8 cellular contexts compared by ENCODE assay signal in the genomic region with DNA sequence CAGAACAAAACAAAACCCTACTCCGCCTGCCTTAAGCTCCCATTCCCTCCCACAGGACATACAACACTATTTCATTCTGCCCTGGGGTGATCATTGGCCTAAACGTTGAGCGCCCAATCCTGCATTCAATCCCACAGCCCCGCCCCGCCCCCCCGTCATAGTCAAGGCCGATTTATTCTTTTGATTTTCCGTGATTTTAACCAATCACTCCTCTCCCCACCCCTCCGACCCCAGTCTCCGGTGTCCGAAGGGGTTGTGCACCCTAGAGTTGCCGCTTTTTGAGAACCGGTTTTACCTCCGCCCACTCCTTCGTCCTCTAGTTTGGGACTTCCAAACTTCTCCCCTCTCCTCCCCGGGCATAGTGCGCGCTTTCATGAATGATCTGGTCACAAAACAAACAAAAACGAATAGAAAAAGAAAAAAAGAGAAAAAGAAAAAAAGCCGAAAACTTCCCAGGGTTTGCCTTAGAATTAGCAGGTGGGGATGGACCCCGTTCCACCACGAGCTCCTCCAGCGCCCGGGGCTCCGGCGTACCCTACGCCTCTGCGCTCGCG. TPM values are rescaled to one million over a fixed set of nuclear protein-coding genes. Genes with fewer than 3 reads are reported as not detected.
DNase-seq lines count a peak whose midpoint lies in the region; ATAC-seq, FAIRE-seq and TF ChIP-seq lines count a peak whose summit lies in the region.

No MANE protein-coding gene starts in this region.

- peak overlapping the region; percentile 68 for H3K9ac ChIP-seq in mammary epithelial cell (ENCODE audit: insufficient read depth, low read length)

- dilution Hi-C loops in mammary epithelial cell (cut with HindIII; ENCODE audit: low sequenced_read_pairs): no loop called here

- H3K4me3 ChIP-seq in H7 (ENCODE audit: insufficient read depth, low read depth, low read length) (peak overlapping the region; percentile 69), mammary epithelial cell (replicated peaks in 1 of 3; ENCODE audit: insufficient read depth in 1 of 3, low read depth in 2 of 3, low read length in 3 of 3) (peak overlapping the region; percentile 66 to 76 (median 75))

- peaks cover 11% of the 10 kb centered on the region for H3K4me1 ChIP-seq in mammary epithelial cell (ENCODE audit: insufficient read depth, low read length)

- no peak for TF ChIP-seq CTCF in mammary epithelial cell (conservative IDR thresholded peaks at IDR 0.05 in 1 of 2, IDR thresholded peaks at IDR 0.05 in 1 of 2; ENCODE audit: extremely low read depth in 1 of 2, insufficient read depth in 1 of 2, low read depth in 1 of 2, low read length in 2 of 2)

- H3K27ac Mint-ChIP-seq in stimulated activated memory B cell treated with anti-CD40 and anti-IgM and Interleukin-4, amounts not matched to agents 10 μg/mL and 1 μg/mL and 100 μg/mL, for 72 hours: peak overlapping the region; percentile 96

- H3K36me3 ChIP-seq in H7 (replicated peaks; ENCODE audit: control insufficient read depth, insufficient read depth, low read length): no peaks in the 10 kb centered on the region
- no peaks in the 10 kb centered on the region for H3K36me3 ChIP-seq in mammary epithelial cell (ENCODE audit: insufficient read depth, low read length)

- intact Hi-C loops in mammary epithelial cell (cut with micrococcal nuclease): loop anchor here (1.0 kb wide), 2 partner anchors 9 to 58 kb away; a partner anchor contains a TSS

- H3K27ac ChIP-seq in mammary epithelial cell (ENCODE audit: insufficient read depth, low read depth, low read length): peak overlapping the region; percentile 66

- H3K27me3 Mint-ChIP-seq in stimulated activated memory B cell treated with anti-CD40 and anti-IgM and Interleukin-4, amounts not matched to agents 10 μg/mL and 1 μg/mL and 100 μg/mL, for 72 hours: no peaks in the 10 kb centered on the region

- DNase-seq in NCI-H748 (lab: John Stamatoyannopoulos, UW; ENCODE audit: unreplicated experiment): peak; percentile 60
- DNase-seq in NCI-H748 treated with DMSO at 0.1 percent for 48 hours (lab: John Stamatoyannopoulos, UW): no peak
- peak; percentile 51 for DNase-seq in H7
- DNase-seq in NCI-H2227 (lab: John Stamatoyannopoulos, UW; ENCODE audit: unreplicated experiment): peak; percentile 42
- DNase-seq in mammary epithelial cell: peak; percentile 32
- no peak for DNase-seq in NCI-H345 treated with DMSO at 0.1 percent for 48 hours (lab: John Stamatoyannopoulos, UW; ENCODE audit: unreplicated experiment)

- H3K4me3 Mint-ChIP-seq in stimulated activated memory B cell treated with anti-CD40 and anti-IgM and Interleukin-4, amounts not matched to agents 10 μg/mL and 1 μg/mL and 100 μg/mL, for 72 hours: peak overlapping the region; percentile 95

- peaks cover 19% of the 10 kb centered on the region for H3K79me2 ChIP-seq in mammary epithelial cell (ENCODE audit: insufficient read depth, low read length)

- BruUV-seq in mammary epithelial cell (replicated peaks; lab: Mats Ljungman, UMichigan): no TSS peak

- FAIRE-seq in islet of Langerhans (lab: Jason Lieb, UNC): peak; percentile 86

- ATAC-seq in stimulated activated memory B cell treated with anti-CD40 and anti-IgM and Interleukin-4, amounts not matched to agents 10 μg/mL and 1 μg/mL and 100 μg/mL, for 72 hours: peak; percentile 6

- no peaks in the 10 kb centered on the region for H4K20me1 ChIP-seq in mammary epithelial cell (ENCODE audit: insufficient read depth, low read length)

- in situ Hi-C loops in mammary epithelial cell (cut with MboI; ENCODE audit: low sequenced_read_pairs in 2 of 2): no loop called here

- no peaks in the 10 kb centered on the region for H3K9me3 Mint-ChIP-seq in stimulated activated memory B cell treated with anti-CD40 and anti-IgM and Interleukin-4, amounts not matched to agents 10 μg/mL and 1 μg/mL and 100 μg/mL, for 72 hours

- CTCF ChIA-PET in mammary epithelial cell (lab: Charles Lee; ENCODE audit: low non-redundant PET): no interaction called here

- WGBS in mammary epithelial cell (ENCODE audit: low coverage, missing lambda C conversion rate): 20% methylated on average over 3 of the region's 30 CpGs

- peak overlapping the region; percentile 92 for H2AFZ ChIP-seq in mammary epithelial cell (ENCODE audit: low read depth, low read length)

- H3K27me3 ChIP-seq in H7 (ENCODE audit: control insufficient read depth, insufficient read depth, low read length) (no peaks in the 10 kb centered on the region), mammary epithelial cell (ENCODE audit: insufficient read depth, low read length) (no peaks in the 10 kb centered on the region)

- H3K4me1 Mint-ChIP-seq in stimulated activated memory B cell treated with anti-CD40 and anti-IgM and Interleukin-4, amounts not matched to agents 10 μg/mL and 1 μg/mL and 100 μg/mL, for 72 hours: peaks cover 13% of the 10 kb centered on the region

- no peaks in the 10 kb centered on the region for H3K9me3 ChIP-seq in mammary epithelial cell (replicated peaks; ENCODE audit: insufficient read depth, low read length)

- no peaks in the 10 kb centered on the region for H3K36me3 Mint-ChIP-seq in stimulated activated memory B cell treated with anti-CD40 and anti-IgM and Interleukin-4, amounts not matched to agents 10 μg/mL and 1 μg/mL and 100 μg/mL, for 72 hours

- H3K4me2 ChIP-seq in mammary epithelial cell (ENCODE audit: insufficient read depth, low read depth, low read length): peak overlapping the region; percentile 70

RNA-seq across cellular contexts. Expression of a gene that starts 0.4 kb away (rescaled TPM):
- 24.9 and 26.7 TPM in 2 replicates for total RNA-seq in H7 (2014; rRNA removed; shearing (Covaris generic))
- 10 to 100 TPM; 34.0 to 67.7 TPM for total RNA-seq in mammary epithelial cell
- polyA plus RNA-seq in mammary epithelial cell: 48.2 TPM
- polyA minus RNA-seq in mammary epithelial cell: 16.1 TPM

RNA-seq across cellular contexts. Expression of a gene that starts 8.7 kb away (rescaled TPM):
- total RNA-seq in H7 (2014; rRNA removed; shearing (Covaris generic)): 36.4 and 44.0 TPM in 2 replicates
- total RNA-seq in mammary epithelial cell: 10 to 100 TPM; 20.9 to 27.3 TPM
- polyA plus RNA-seq in mammary epithelial cell: 12.4 TPM
- 20.9 TPM for polyA minus RNA-seq in mammary epithelial cell

RNA-seq across cellular contexts. Expression of a gene that starts 32.3 kb away (rescaled TPM):
- total RNA-seq in H7 (2014; rRNA removed; shearing (Covaris generic)): 6.2 and 9.9 TPM in 2 replicates
- total RNA-seq in mammary epithelial cell: 10 to 100 TPM in 1 of 2 donors, 1 to 10 TPM in 1; 5.7 to 13.5 TPM
- 9.1 TPM for polyA plus RNA-seq in mammary epithelial cell
- 6.0 TPM for polyA minus RNA-seq in mammary epithelial cell

Comparison
In these comparisons a context has a peak if more than half of its experiments do, and no peak if none do; other contexts are left out.
1. DNase-seq: peak in NCI-H748 (single experiment), H7 (single experiment), NCI-H2227 (single experiment) and mammary epithelial cell (single experiment); none in NCI-H748 treated with DMSO at 0.1 percent for 48 hours (single experiment) and NCI-H345 treated with DMSO at 0.1 percent for 48 hours (single experiment).